Comparison of ENCODE assay signal across 15 cellular contexts in genomic region chr1:228073061-228073869, GRCh38.
"Had no signal": no experiment of that assay in that cellular context is flagged by ENCODE, and none has a peak within 500 bp of the region (broad histone marks: within the 10 kb centered on the region; RNA-seq: fewer than 3 reads in every experiment).

No MANE protein-coding gene starts in this region.

- ATAC-seq: activated CD8-positive, alpha-beta T cell treated with anti-CD3 and anti-CD28 coated beads, Interleukin-2, amount 10 ng/mL, durations not matched to agents 7 days and 5 days; gastrocnemius medialis; naive thymus-derived CD4-positive, alpha-beta T cell had no signal

- H3K36me3 ChIP-seq: gastrocnemius medialis, suprapubic skin had no signal

- H3K27me3 Mint-ChIP-seq: naive thymus-derived CD4-positive, alpha-beta T cell; stimulated activated naive B cell treated with anti-CD40 and anti-IgM and Interleukin-4, amounts not matched to agents 10 μg/mL and 1 μg/mL and 100 μg/mL, for 72 hours had no signal

- H3K36me3 Mint-ChIP-seq: naive thymus-derived CD4-positive, alpha-beta T cell; type B pancreatic cell had no signal

- H3K9me3 Mint-ChIP-seq: stimulated activated naive B cell treated with anti-CD40 and anti-IgM and Interleukin-4, amounts not matched to agents 10 μg/mL and 1 μg/mL and 100 μg/mL, for 72 hours; type B pancreatic cell had no signal

- H3K4me3 ChIP-seq: gastrocnemius medialis, lung, suprapubic skin had no signal

- H3K27ac ChIP-seq: gastrocnemius medialis, suprapubic skin, VCaP had no signal

- H3K4me3 Mint-ChIP-seq: activated CD8-positive, alpha-beta T cell treated with anti-CD3 and anti-CD28 coated beads, Interleukin-2, amount 10 ng/mL, durations not matched to agents 7 days and 5 days; naive thymus-derived CD4-positive, alpha-beta T cell; stimulated activated naive B cell treated with anti-CD40 and anti-IgM and Interleukin-4, amounts not matched to agents 10 μg/mL and 1 μg/mL and 100 μg/mL, for 72 hours; type B pancreatic cell had no signal

- H3K9me3 ChIP-seq: gastrocnemius medialis, suprapubic skin had no signal

- DNase-seq: activated CD8-positive, alpha-beta memory T cell treated with anti-CD3 and anti-CD28 coated beads, Interleukin-2, amount 50 U/mL, for 48 hours; activated CD8-positive, alpha-beta T cell treated with anti-CD3 and anti-CD28 coated beads, Interleukin-2, amount 10 ng/mL, durations not matched to agents 7 days and 5 days; activated naive CD4-positive, alpha-beta T cell treated with anti-CD3 and anti-CD28 coated beads, Interleukin-2, amount 50 U/mL, for 16 hours; central memory CD4-positive, alpha-beta T cell; cortex of kidney; effector memory CD4-positive, alpha-beta T cell; gastrocnemius medialis; naive thymus-derived CD4-positive, alpha-beta T cell; stimulated activated CD4-positive, alpha-beta T cell treated with anti-CD3 and anti-CD28 coated beads, Interleukin-1b, Interleukin-23, amount 100 ng/mL, for 48 hours; stimulated activated naive B cell treated with anti-CD40 and anti-IgM and Interleukin-4, amounts not matched to agents 10 μg/mL and 1 μg/mL and 100 μg/mL, for 72 hours; T-helper 1 cell had no signal

- H3K4me1 ChIP-seq: gastrocnemius medialis, suprapubic skin had no signal
